In the genomic region with DNA sequence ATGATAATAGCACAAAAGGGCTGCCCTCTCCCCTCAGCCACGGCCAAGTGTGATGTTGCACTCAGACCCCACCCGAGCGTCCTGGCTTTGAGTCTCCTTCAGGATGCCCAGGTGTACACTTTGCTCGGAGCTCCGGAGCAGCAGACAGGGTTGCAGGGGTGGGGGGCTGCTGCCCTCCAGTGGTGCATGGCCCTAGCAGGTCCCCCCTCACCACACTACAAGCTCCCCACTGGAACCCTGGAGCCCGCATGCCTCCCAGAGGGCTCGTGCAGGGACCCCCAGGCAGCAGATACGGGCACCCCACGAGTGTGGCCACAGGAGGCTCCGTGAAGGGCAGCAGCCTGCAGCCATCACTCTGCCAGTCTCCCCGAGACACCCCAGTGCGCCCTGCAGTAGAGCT, we compare ENCODE assay signal across 3 cellular contexts.
A peak's percentile ranks its signal among the peaks of the same experiment; 100 is the strongest.
TF ChIP-seq lines count a peak whose summit lies in the region.

No MANE protein-coding gene starts in this region.

TF ChIP-seq in SK-N-SH, 30 proteins besides CTCF, POLR2A, EP300 and RAD21:
- TF ChIP-seq, protein P1, sequence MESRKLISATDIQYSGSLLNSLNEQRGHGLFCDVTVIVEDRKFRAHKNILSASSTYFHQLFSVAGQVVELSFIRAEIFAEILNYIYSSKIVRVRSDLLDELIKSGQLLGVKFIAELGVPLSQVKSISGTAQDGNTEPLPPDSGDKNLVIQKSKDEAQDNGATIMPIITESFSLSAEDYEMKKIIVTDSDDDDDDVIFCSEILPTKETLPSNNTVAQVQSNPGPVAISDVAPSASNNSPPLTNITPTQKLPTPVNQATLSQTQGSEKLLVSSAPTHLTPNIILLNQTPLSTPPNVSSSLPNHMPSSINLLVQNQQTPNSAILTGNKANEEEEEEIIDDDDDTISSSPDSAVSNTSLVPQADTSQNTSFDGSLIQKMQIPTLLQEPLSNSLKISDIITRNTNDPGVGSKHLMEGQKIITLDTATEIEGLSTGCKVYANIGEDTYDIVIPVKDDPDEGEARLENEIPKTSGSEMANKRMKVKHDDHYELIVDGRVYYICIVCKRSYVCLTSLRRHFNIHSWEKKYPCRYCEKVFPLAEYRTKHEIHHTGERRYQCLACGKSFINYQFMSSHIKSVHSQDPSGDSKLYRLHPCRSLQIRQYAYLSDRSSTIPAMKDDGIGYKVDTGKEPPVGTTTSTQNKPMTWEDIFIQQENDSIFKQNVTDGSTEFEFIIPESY (IDR thresholded peaks at IDR 0.05; ENCODE audit: borderline replicate concordance, low read depth), result no peak
- TF ChIP-seq SMC3 (IDR thresholded peaks at IDR 0.05; ENCODE audit: low read depth, low read length), result peak; percentile 17; the same call in 1 of the 2 replicates
TF ChIP-seq in SK-N-SH: peak in this region for 1.

TF ChIP-seq in SK-N-SH treated with all-trans-retinoic acid at 6 μM for 48 hours, 23 proteins besides CTCF, POLR2A, EP300 and RAD21:
- TF ChIP-seq, protein P2, sequence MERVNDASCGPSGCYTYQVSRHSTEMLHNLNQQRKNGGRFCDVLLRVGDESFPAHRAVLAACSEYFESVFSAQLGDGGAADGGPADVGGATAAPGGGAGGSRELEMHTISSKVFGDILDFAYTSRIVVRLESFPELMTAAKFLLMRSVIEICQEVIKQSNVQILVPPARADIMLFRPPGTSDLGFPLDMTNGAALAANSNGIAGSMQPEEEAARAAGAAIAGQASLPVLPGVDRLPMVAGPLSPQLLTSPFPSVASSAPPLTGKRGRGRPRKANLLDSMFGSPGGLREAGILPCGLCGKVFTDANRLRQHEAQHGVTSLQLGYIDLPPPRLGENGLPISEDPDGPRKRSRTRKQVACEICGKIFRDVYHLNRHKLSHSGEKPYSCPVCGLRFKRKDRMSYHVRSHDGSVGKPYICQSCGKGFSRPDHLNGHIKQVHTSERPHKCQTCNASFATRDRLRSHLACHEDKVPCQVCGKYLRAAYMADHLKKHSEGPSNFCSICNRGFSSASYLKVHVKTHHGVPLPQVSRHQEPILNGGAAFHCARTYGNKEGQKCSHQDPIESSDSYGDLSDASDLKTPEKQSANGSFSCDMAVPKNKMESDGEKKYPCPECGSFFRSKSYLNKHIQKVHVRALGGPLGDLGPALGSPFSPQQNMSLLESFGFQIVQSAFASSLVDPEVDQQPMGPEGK (CRISPR knock-in tag; IDR thresholded peaks at IDR 0.05; ENCODE audit: borderline replicate concordance), result no peak
- TF ChIP-seq, protein P3, sequence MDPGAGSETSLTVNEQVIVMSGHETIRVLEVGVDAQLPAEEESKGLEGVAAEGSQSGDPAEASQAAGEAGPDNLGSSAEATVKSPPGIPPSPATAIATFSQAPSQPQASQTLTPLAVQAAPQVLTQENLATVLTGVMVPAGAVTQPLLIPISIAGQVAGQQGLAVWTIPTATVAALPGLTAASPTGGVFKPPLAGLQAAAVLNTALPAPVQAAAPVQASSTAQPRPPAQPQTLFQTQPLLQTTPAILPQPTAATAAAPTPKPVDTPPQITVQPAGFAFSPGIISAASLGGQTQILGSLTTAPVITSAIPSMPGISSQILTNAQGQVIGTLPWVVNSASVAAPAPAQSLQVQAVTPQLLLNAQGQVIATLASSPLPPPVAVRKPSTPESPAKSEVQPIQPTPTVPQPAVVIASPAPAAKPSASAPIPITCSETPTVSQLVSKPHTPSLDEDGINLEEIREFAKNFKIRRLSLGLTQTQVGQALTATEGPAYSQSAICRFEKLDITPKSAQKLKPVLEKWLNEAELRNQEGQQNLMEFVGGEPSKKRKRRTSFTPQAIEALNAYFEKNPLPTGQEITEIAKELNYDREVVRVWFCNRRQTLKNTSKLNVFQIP (CRISPR knock-in tag; IDR thresholded peaks at IDR 0.05; ENCODE audit: borderline replicate concordance, low read depth), result no peak
- no peak for TF ChIP-seq RARB (CRISPR knock-in tag; IDR thresholded peaks at IDR 0.05)

TF ChIP-seq in K562, 482 proteins besides CTCF, POLR2A, EP300 and RAD21:
- TF ChIP-seq BACH1 (tag; IDR thresholded peaks at IDR 0.05), result no peak
